21 cellular contexts compared by ENCODE assay signal in the genomic region with DNA sequence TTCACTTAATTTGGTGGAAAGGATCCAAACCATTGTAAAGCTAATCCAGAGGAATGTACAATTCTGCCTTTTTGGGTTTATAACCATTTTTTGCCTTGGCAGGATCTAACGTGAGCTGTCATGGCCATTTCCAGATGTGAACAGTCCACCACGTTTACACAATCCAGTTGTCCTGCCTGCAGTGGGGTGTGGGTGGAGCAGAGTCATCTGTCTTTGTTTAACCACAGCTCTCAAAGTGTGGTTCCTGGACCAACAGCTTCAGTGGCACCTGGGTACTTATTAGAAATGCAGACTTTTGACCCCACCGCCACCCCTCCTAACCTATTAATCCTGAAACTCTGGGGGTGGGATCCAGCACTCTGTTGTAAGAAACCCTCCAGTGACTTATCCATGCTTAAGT.
DNase-seq lines count a peak whose midpoint lies in the region; ATAC-seq, FAIRE-seq and TF ChIP-seq lines count a peak whose summit lies in the region.
"Had no signal": no experiment of that assay in that cellular context is flagged by ENCODE, and none has a peak within 500 bp of the region (broad histone marks: within the 10 kb centered on the region; RNA-seq: fewer than 3 reads in every experiment).

No MANE protein-coding gene starts in this region.

- FAIRE-seq in H54 (lab: Jason Lieb, UNC) = no peak
- FAIRE-seq: colon, endothelial cell of umbilical vein had no signal

- no peak overlapping the region for H3K4me3 ChIP-seq in AG09309 (ENCODE audit: control insufficient read depth, low read depth, low read length)
- H3K4me3 ChIP-seq: lung, upper lobe of right lung had no signal

- TF ChIP-seq CTCF in AG09309 (IDR thresholded peaks at IDR 0.05; ENCODE audit: control insufficient read depth, insufficient read depth, low read depth, low read length, missing control alignments) = no peak

- no peak for TF ChIP-seq POLR2A in H54 (IDR thresholded peaks at IDR 0.05; ENCODE audit: low read depth, low read length)

- ATAC-seq in HG03139 (IDR thresholded peaks at IDR 0.05; ENCODE audit: unreplicated experiment) = no peak
- ATAC-seq: right cardiac atrium; stimulated activated naive CD8-positive, alpha-beta T cell treated with anti-CD3 and anti-CD28 coated beads, Interleukin-15, amount 100 ng/mL, for 72 hours; T-cell; upper lobe of right lung had no signal

- DNase-seq in AG09309 (ENCODE audit: low read depth) (peak; percentile 76), GM04503 (ENCODE audit: low read depth) (peak; percentile 62), RPMI8226 (peak; percentile 31), fibroblast of peridontal ligament (ENCODE audit: extremely low read depth) (peak; percentile 95), DMS79 (lab: John Stamatoyannopoulos, UW) (no peak), GM19238 (ENCODE audit: insufficient read length, low spot score) (no peak), H54 (ENCODE audit: insufficient read length, low spot score) (no peak)
- DNase-seq: activated CD4-positive, alpha-beta T cell treated with anti-CD3 and anti-CD28 coated beads, Interleukin-2, amount 50 U/mL, for 1 hour; activated gamma-delta T cell treated with Interleukin-2 at 50 U/mL for 16 hours; H9; NCI-H1930; NCI-H446; right cardiac atrium; Right ventricle myocardium superior; stimulated activated naive CD8-positive, alpha-beta T cell treated with anti-CD3 and anti-CD28 coated beads, Interleukin-15, amount 100 ng/mL, for 72 hours; T-cell had no signal

Comparison
In these comparisons a context has a peak if more than half of its experiments do, and no peak if none do; other contexts are left out.
1. DNase-seq: peak in AG09309 (single experiment), GM04503 (single experiment), RPMI8226 (single experiment) and fibroblast of peridontal ligament (single experiment); none in DMS79 (single experiment), GM19238 (single experiment) and H54 (single experiment).